22 cellular contexts compared by ENCODE assay signal in the genomic region with DNA sequence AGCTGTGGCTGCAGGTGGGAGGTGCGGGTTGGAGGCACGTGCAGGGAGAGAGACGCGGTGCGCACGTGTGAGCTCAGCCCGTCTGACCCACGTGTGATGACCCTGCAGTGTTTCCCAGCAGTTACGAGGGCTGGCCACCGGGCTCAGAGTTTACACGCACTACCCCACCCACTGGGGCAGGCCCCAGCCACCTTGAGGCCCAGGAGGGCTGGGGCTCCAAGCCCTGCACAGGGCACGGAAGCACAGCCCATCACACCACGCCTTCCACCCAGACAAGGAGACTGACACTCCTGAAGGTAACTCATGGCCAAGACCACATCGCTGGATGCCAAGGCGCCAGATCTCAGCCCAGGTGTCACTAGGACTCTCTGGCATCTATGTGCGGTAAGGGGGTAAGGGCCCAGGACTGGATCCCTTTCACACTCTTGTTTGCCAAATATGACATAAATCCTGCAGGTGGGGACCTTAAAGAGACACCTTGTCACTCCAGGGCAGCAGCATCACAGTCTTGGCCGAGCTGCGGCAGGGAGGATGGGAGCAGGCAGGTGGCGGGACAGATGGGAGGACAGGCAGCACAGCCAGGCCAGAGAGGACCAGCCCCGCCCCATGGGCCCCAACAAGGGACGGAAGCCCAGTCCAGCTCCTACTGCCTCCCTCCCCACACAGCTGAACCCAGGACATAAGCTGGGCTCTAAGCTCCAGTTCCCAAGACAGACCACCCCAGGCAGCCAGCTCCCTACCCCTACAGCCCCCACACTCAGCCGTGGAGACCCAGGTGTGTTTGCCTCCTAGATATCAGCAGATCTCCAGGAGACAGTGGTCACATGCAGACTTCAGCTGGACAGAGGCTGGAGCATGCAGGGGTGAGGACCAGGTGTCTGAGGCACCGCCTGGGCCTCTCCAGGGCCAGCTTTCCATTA. TPM values are rescaled to one million over a fixed set of nuclear protein-coding genes. Genes with fewer than 3 reads are reported as not detected.
A peak's percentile ranks its signal among the peaks of the same experiment; 100 is the strongest.
DNase-seq lines count a peak whose midpoint lies in the region; ATAC-seq and TF ChIP-seq lines count a peak whose summit lies in the region.
"Had no signal": no experiment of that assay in that cellular context is flagged by ENCODE, and none has a peak within 500 bp of the region (broad histone marks: within the 10 kb centered on the region; RNA-seq: fewer than 3 reads in every experiment).

No MANE protein-coding gene starts in this region.

- no peak overlapping the region for H3K9ac ChIP-seq in mesenchymal stem cell (ENCODE audit: low read length)

- H3K9me3 Mint-ChIP-seq in CD4-positive, CD25-positive, alpha-beta regulatory T cell = no peaks in the 10 kb centered on the region
- H3K9me3 Mint-ChIP-seq in chondrocyte (ENCODE audit: low read depth) = no peaks in the 10 kb centered on the region

- H4K8ac ChIP-seq in mesenchymal stem cell (ENCODE audit: low read length) = no peak overlapping the region

- no peak overlapping the region for H3K4me3 ChIP-seq in CD4-positive, CD25-positive, alpha-beta regulatory T cell (ENCODE audit: low read depth, low read length)
- H3K4me3 ChIP-seq in H7 (ENCODE audit: insufficient read depth, low read depth, low read length) = no peak overlapping the region
- H3K4me3 ChIP-seq in mesenchymal stem cell (ENCODE audit: insufficient read depth in 1 of 2, low read depth in 1 of 2, low read length in 2 of 2) = no peak overlapping the region
- H3K4me3 ChIP-seq: ascending aorta, GM12878, left ventricle myocardium inferior, SK-N-MC, uterus had no signal

- no peak overlapping the region for H2BK15ac ChIP-seq in mesenchymal stem cell (ENCODE audit: low read depth, poor library complexity, severe bottlenecking)

- peak overlapping the region; percentile 29 to 76 (median 62) for H3K27ac Mint-ChIP-seq in CD4-positive, CD25-positive, alpha-beta regulatory T cell
- H3K27ac Mint-ChIP-seq in chondrocyte (ENCODE audit: unreplicated experiment) = no peak overlapping the region
- H3K27ac Mint-ChIP-seq: activated CD8-positive, alpha-beta T cell treated with anti-CD3 and anti-CD28 coated beads, Interleukin-2, amount 10 ng/mL, durations not matched to agents 7 days and 5 days had no signal

- no peak for DNase-seq in CD4-positive, CD25-positive, alpha-beta regulatory T cell
- peak; percentile 71 for DNase-seq in H7
- peak; percentile 70 for DNase-seq in chondrocyte (ENCODE audit: low spot score)
- no peak for DNase-seq in mesenchymal stem cell
- no peak for DNase-seq in NCI-H146 (lab: John Stamatoyannopoulos, UW)
- DNase-seq in middle frontal gyrus (ENCODE audit: extremely low spot score, low spot score) = no peak
- DNase-seq: activated CD8-positive, alpha-beta T cell treated with anti-CD3 and anti-CD28 coated beads, Interleukin-2, amount 10 ng/mL, durations not matched to agents 7 days and 5 days; activated naive CD4-positive, alpha-beta T cell treated with anti-CD3 and anti-CD28 coated beads, Interleukin-2, amount 50 U/mL, for 16 hours; activated T-cell treated with anti-CD3 and anti-CD28 coated beads, Interleukin-2, amount 50 U/mL, for 1 hour; left ventricle myocardium inferior; NCI-H1092 treated with DMSO at 0.1 percent for 48 hours; NCI-H2081 treated with DMSO at 0.1 percent for 48 hours; occipital lobe; stimulated activated CD8-positive, alpha-beta memory T cell treated with anti-CD3 and anti-CD28 coated beads, Interleukin-4, amount 100 ng/mL, for 48 hours; uterus had no signal

- no peak overlapping the region for H2AK5ac ChIP-seq in mesenchymal stem cell (ENCODE audit: low read length, severe bottlenecking)

- no peak overlapping the region for H3K18ac ChIP-seq in mesenchymal stem cell (ENCODE audit: low read depth in 1 of 2, low read length in 2 of 2)

- no peak overlapping the region for H2BK12ac ChIP-seq in mesenchymal stem cell (ENCODE audit: low read length in 2 of 2)

- no peak for ATAC-seq in CD4-positive, CD25-positive, alpha-beta regulatory T cell (ENCODE audit: low read depth in 2 of 2)
- ATAC-seq in GM19328 (IDR thresholded peaks at IDR 0.05; ENCODE audit: unreplicated experiment) = no peak
- ATAC-seq in GM21390 (IDR thresholded peaks at IDR 0.05; ENCODE audit: unreplicated experiment) = no peak
- ATAC-seq: activated CD8-positive, alpha-beta T cell treated with anti-CD3 and anti-CD28 coated beads, Interleukin-2, amount 10 ng/mL, durations not matched to agents 7 days and 5 days; GM12878 had no signal

- no peak for TF ChIP-seq CTCF in chondrocyte (IDR thresholded peaks at IDR 0.05)

- H3K9me3 ChIP-seq in CD4-positive, CD25-positive, alpha-beta regulatory T cell (ENCODE audit: control insufficient read depth in 2 of 2, low read length in 2 of 2) = no peaks in the 10 kb centered on the region
- no peaks in the 10 kb centered on the region for H3K9me3 ChIP-seq in mesenchymal stem cell (ENCODE audit: control insufficient read depth, low read length)
- H3K9me3 ChIP-seq: ascending aorta, left ventricle myocardium inferior, uterus had no signal

- H4K91ac ChIP-seq in mesenchymal stem cell (ENCODE audit: low read length) = peak overlapping the region; percentile 43

- no peaks in the 10 kb centered on the region for H3K36me3 ChIP-seq in CD4-positive, CD25-positive, alpha-beta regulatory T cell (ENCODE audit: control insufficient read depth, insufficient read depth, low read length)
- H3K36me3 ChIP-seq in H7 (replicated peaks; ENCODE audit: control insufficient read depth, insufficient read depth, low read length) (no peaks in the 10 kb centered on the region), mesenchymal stem cell (ENCODE audit: control insufficient read depth in 1 of 2, insufficient read depth in 2 of 2, low read depth in 1 of 2, low read length in 2 of 2) (peaks cover 0 to 38% of the 10 kb centered on the region in 2 experiments)
- H3K36me3 ChIP-seq: ascending aorta, left ventricle myocardium inferior, uterus had no signal

- no peaks in the 10 kb centered on the region for H3K27me3 Mint-ChIP-seq in CD4-positive, CD25-positive, alpha-beta regulatory T cell
- H3K27me3 Mint-ChIP-seq in chondrocyte (ENCODE audit: low read depth) = peaks cover 2% of the 10 kb centered on the region

- no peaks in the 10 kb centered on the region for H3K36me3 Mint-ChIP-seq in CD4-positive, CD25-positive, alpha-beta regulatory T cell
- H3K36me3 Mint-ChIP-seq in chondrocyte (ENCODE audit: low read depth) = no peaks in the 10 kb centered on the region

- no peak overlapping the region for H3K4me2 ChIP-seq in mesenchymal stem cell (ENCODE audit: low read length, poor library complexity, severe bottlenecking)

- H2BK5ac ChIP-seq in mesenchymal stem cell (ENCODE audit: low read depth, low read length, poor library complexity, severe bottlenecking) = no peak overlapping the region

- H3K4ac ChIP-seq in mesenchymal stem cell (ENCODE audit: low read depth in 1 of 2, low read length in 2 of 2) = no peak overlapping the region

- no peak overlapping the region for H3K27ac ChIP-seq in CD4-positive, CD25-positive, alpha-beta regulatory T cell (ENCODE audit: insufficient read depth, low read length, poor library complexity, severe bottlenecking)
- H3K27ac ChIP-seq in mesenchymal stem cell (ENCODE audit: low read length, poor library complexity, severe bottlenecking) = no peak overlapping the region
- H3K27ac ChIP-seq: ascending aorta, left ventricle myocardium inferior, SK-N-MC, uterus had no signal

- no peak overlapping the region for H2BK120ac ChIP-seq in mesenchymal stem cell (ENCODE audit: low read depth, low read length)

- peak overlapping the region in 1 of 4 donors; percentile 39 for H3K4me3 Mint-ChIP-seq in CD4-positive, CD25-positive, alpha-beta regulatory T cell
- H3K4me3 Mint-ChIP-seq in chondrocyte (ENCODE audit: unreplicated experiment) = no peak overlapping the region
- H3K4me3 Mint-ChIP-seq: activated CD8-positive, alpha-beta T cell treated with anti-CD3 and anti-CD28 coated beads, Interleukin-2, amount 10 ng/mL, durations not matched to agents 7 days and 5 days had no signal

- peaks cover 0 to 24% (median 9%) of the 10 kb centered on the region in 4 donors for H3K4me1 Mint-ChIP-seq in CD4-positive, CD25-positive, alpha-beta regulatory T cell
- no peaks in the 10 kb centered on the region for H3K4me1 Mint-ChIP-seq in chondrocyte (ENCODE audit: low read depth)

- peaks cover 58% of the 10 kb centered on the region for H3K79me1 ChIP-seq in mesenchymal stem cell (replicated peaks; ENCODE audit: low read length, poor library complexity, severe bottlenecking)

- no peaks in the 10 kb centered on the region for H3K27me3 ChIP-seq in CD4-positive, CD25-positive, alpha-beta regulatory T cell (ENCODE audit: control insufficient read depth, insufficient read depth, low read length)
- no peaks in the 10 kb centered on the region for H3K27me3 ChIP-seq in H7 (ENCODE audit: control insufficient read depth, insufficient read depth, low read length)
- H3K27me3 ChIP-seq in mesenchymal stem cell (ENCODE audit: control insufficient read depth in 1 of 2, insufficient read depth in 1 of 2, low read length in 2 of 2) = no peaks in the 10 kb centered on the region
- H3K27me3 ChIP-seq: ascending aorta, uterus had no signal

- H2AFZ ChIP-seq in mesenchymal stem cell (ENCODE audit: low read depth, low read length) = no peak overlapping the region

- 89% methylated on average over 23 of the region's 23 CpGs for WGBS in mesenchymal stem cell

- H3K14ac ChIP-seq in mesenchymal stem cell (ENCODE audit: low read length in 2 of 2) = no peak overlapping the region

- H3K4me1 ChIP-seq in CD4-positive, CD25-positive, alpha-beta regulatory T cell (ENCODE audit: control insufficient read depth, insufficient read depth, low read length, poor library complexity, severe bottlenecking) = peaks cover 19% of the 10 kb centered on the region
- peaks cover 39% of the 10 kb centered on the region for H3K4me1 ChIP-seq in mesenchymal stem cell (ENCODE audit: control insufficient read depth, insufficient read depth, low read depth, low read length)

- no peak overlapping the region for H3K23ac ChIP-seq in mesenchymal stem cell (ENCODE audit: low read length in 2 of 2)

RNA-seq across cellular contexts. Expression of a gene that starts 56.8 kb away (rescaled TPM):
- total RNA-seq in CD4-positive, CD25-positive, alpha-beta regulatory T cell = 86.4 TPM
- 10 to 100 TPM in 2 of 4 donors, 1 to 10 TPM in 2; 8.5 to 26.0 (median 13.4) TPM for polyA plus RNA-seq in CD4-positive, CD25-positive, alpha-beta regulatory T cell
- total RNA-seq in H7 (2014; rRNA removed; shearing (Covaris generic)) = 2.1 and 5.7 TPM in 2 replicates
- total RNA-seq in chondrocyte = 1.3 to 3.3 TPM (median 2.8 TPM) in 3 replicates
- 1.0 TPM for polyA plus RNA-seq in mesenchymal stem cell (2013, experiment 1 of 2)
- 1.2 TPM for polyA plus RNA-seq in mesenchymal stem cell (2013, experiment 2 of 2)

RNA-seq across cellular contexts. Expression of a gene that starts 57.1 kb away (rescaled TPM):
- 0.20 TPM for total RNA-seq in CD4-positive, CD25-positive, alpha-beta regulatory T cell
- not detected for polyA plus RNA-seq in CD4-positive, CD25-positive, alpha-beta regulatory T cell
- not detected in 2 replicates for total RNA-seq in H7 (2014; rRNA removed; shearing (Covaris generic))
- total RNA-seq in chondrocyte = not detected in 3 replicates
- polyA plus RNA-seq in mesenchymal stem cell (2013, experiment 1 of 2) = 0.03 TPM
- polyA plus RNA-seq in mesenchymal stem cell (2013, experiment 2 of 2) = not detected
- total RNA-seq: activated CD8-positive, alpha-beta T cell treated with anti-CD3 and anti-CD28 coated beads, Interleukin-2, amount 10 ng/mL, durations not matched to agents 7 days and 5 days; ascending aorta; GM12878; left ventricle myocardium inferior; NCI-H460; occipital lobe; T-helper 2 cell treated with Interferon-gamma antibody and Interleukin-4, amounts not matched to agents 100 ng/mL and 5 ng/mL, for 36 hours had no signal
- polyA plus RNA-seq: GM12878 had no signal

Comparison
In these comparisons a context has a peak if more than half of its experiments do, and no peak if none do; other contexts are left out.
1. DNase-seq: peak in H7 (single experiment) and chondrocyte (single experiment); none in CD4-positive, CD25-positive, alpha-beta regulatory T cell (0 of 3), mesenchymal stem cell (single experiment), NCI-H146 (single experiment) and middle frontal gyrus (single experiment).
2. RNA of a gene that starts 56.8 kb away (total RNA-seq): 86.4 TPM in CD4-positive, CD25-positive, alpha-beta regulatory T cell (single experiment); 1.3 to 3.3 TPM in chondrocyte and 2.1 to 5.7 TPM in H7; every median in the first group is over 10 times any median in the second.